In the genomic region with DNA sequence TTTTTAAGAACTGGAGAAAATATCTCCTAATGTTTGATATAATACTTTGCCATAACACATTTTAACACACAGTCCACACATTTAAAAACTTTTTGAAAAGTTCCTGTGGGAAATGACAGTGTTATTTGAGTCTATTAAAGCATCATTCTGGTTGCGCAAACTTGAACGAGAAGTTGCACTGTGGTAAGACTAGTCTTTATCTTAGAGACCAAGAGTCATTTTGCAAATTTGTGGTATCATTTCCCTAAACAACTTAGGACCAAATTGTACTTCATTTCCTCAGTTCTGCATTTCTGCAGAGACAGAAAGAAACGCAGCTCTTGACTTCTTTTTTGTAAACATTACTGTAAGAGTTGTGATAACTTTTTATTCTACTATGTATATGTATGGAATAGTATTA, we compare ENCODE assay signal across 10 cellular contexts. TPM values are rescaled to one million over a fixed set of nuclear protein-coding genes. Genes with fewer than 3 reads are reported as not detected.
DNase-seq lines count a peak whose midpoint lies in the region; ATAC-seq and TF ChIP-seq lines count a peak whose summit lies in the region.
"Had no signal": no experiment of that assay in that cellular context is flagged by ENCODE, and none has a peak within 500 bp of the region (broad histone marks: within the 10 kb centered on the region; RNA-seq: fewer than 3 reads in every experiment).

RGS18 (plus strand) TSS at position 282 of the 400 bp plus-strand sequence. CDS start 176 bp downstream, outside the sequence.

- TF ChIP-seq CTCF in MCF 10A (IDR thresholded peaks at IDR 0.05; ENCODE audit: unreplicated experiment) (no peak), breast epithelium (IDR thresholded peaks at IDR 0.05) (no peak), thoracic aorta (IDR thresholded peaks at IDR 0.05) (no peak)

- H3K27me3 ChIP-seq in breast epithelium = no peaks in the 10 kb centered on the region
- no peaks in the 10 kb centered on the region for H3K27me3 ChIP-seq in thoracic aorta (replicated peaks; ENCODE audit: insufficient read depth)

- H3K36me3 Mint-ChIP-seq in MCF 10A (ENCODE audit: insufficient read depth, unreplicated experiment) = no peaks in the 10 kb centered on the region

- CTCF ChIA-PET in MCF 10A (lab: Yijun Ruan, JAX) = no interaction called here

- H3K4me3 Mint-ChIP-seq in MCF 10A (ENCODE audit: unreplicated experiment) = no peak within 1 kb of the TSS
- H3K4me3 Mint-ChIP-seq: T-helper 1 cell treated with Interleukin-12 subunit alpha and Interleukin-12 subunit beta and Interleukin-4 antibody, amounts not matched to agents 30 μg/mL and 1 μg/mL, for 36 hours had no signal

- TF ChIP-seq POLR2A in breast epithelium (IDR thresholded peaks at IDR 0.05) = no peak

- peaks cover 5% of the 10 kb centered on the region for H3K4me1 Mint-ChIP-seq in MCF 10A (ENCODE audit: insufficient read depth, unreplicated experiment)

- no TSS peak for BruUV-seq in MCF 10A (replicated peaks; lab: Mats Ljungman, UMichigan)

- H3K27me3 Mint-ChIP-seq in MCF 10A (ENCODE audit: insufficient read depth, unreplicated experiment) = no peaks in the 10 kb centered on the region

- H3K9me3 ChIP-seq in breast epithelium = no peaks in the 10 kb centered on the region
- H3K9me3 ChIP-seq in thoracic aorta = no peaks in the 10 kb centered on the region

- no peak within 1 kb of the TSS for H3K27ac Mint-ChIP-seq in MCF 10A (ENCODE audit: low read depth, unreplicated experiment)
- H3K27ac Mint-ChIP-seq: T-helper 1 cell treated with Interleukin-12 subunit alpha and Interleukin-12 subunit beta and Interleukin-4 antibody, amounts not matched to agents 30 μg/mL and 1 μg/mL, for 36 hours had no signal

- H3K27ac ChIP-seq in breast epithelium (no peak within 1 kb of the TSS), thoracic aorta (peak within 1 kb of the TSS in 1 of 2 donors; percentile 26)

- intact Hi-C loops in MCF 10A (cut with micrococcal nuclease) (no loop called here), breast epithelium (cut with DNase I; ENCODE audit: low total_unique reads) (no loop called here)

- ATAC-seq in HG03439 (IDR thresholded peaks at IDR 0.05; ENCODE audit: unreplicated experiment) (peak; percentile 74), thoracic aorta (ENCODE audit: insufficient number of reproducible peaks, low FRiP score, low read depth) (no peak), GM18909 (IDR thresholded peaks at IDR 0.05; ENCODE audit: poor library complexity, unreplicated experiment) (no peak)

- POLR2A ChIA-PET in MCF 10A (lab: Yijun Ruan, JAX) = no interaction called here

- H3K4me1 ChIP-seq in breast epithelium = no peaks in the 10 kb centered on the region
- no peaks in the 10 kb centered on the region for H3K4me1 ChIP-seq in thoracic aorta (ENCODE audit: control insufficient read depth in 1 of 2, low read depth in 2 of 2)

- no peaks in the 10 kb centered on the region for H3K36me3 ChIP-seq in breast epithelium
- H3K36me3 ChIP-seq in thoracic aorta = no peaks in the 10 kb centered on the region

- H3K9me3 Mint-ChIP-seq in MCF 10A (ENCODE audit: unreplicated experiment) = no peaks in the 10 kb centered on the region
- H3K9me3 Mint-ChIP-seq: T-helper 1 cell treated with Interleukin-12 subunit alpha and Interleukin-12 subunit beta and Interleukin-4 antibody, amounts not matched to agents 30 μg/mL and 1 μg/mL, for 36 hours had no signal

- H3K4me3 ChIP-seq in breast epithelium (no peak within 1 kb of the TSS), thoracic aorta (peak within 1 kb of the TSS; percentile 11)

- peak; percentile 11 for DNase-seq in MCF 10A (ENCODE audit: unreplicated experiment)
- DNase-seq in breast epithelium (ENCODE audit: low spot score in 2 of 2) = no peak
- DNase-seq in amniotic epithelial cell (ENCODE audit: low read depth) = peak; percentile 79
- DNase-seq in thoracic aorta (ENCODE audit: low spot score) = no peak
- DNase-seq in NCI-H2029 (lab: John Stamatoyannopoulos, UW) = no peak
- DNase-seq in SHP77 treated with DMSO at 0.1 percent for 48 hours (lab: John Stamatoyannopoulos, UW) = no peak

RNA-seq across cellular contexts. Expression of gene RGS18, which starts in this region (rescaled TPM):
- total RNA-seq in MCF 10A (2022) (not detected in 2 replicates), breast epithelium (1 to 10 TPM; 2.0 to 4.4 (median 2.6) TPM), thoracic aorta (1 to 10 TPM; 1.8 to 6.1 TPM)
- total RNA-seq: dermis microvascular lymphatic vessel endothelial cell had no signal

Comparison
In these comparisons a context has a peak if more than half of its experiments do, and no peak if none do; other contexts are left out.
1. Peak in DNase-seq in MCF 10A; RNA of the gene not detected or under 1 TPM.